8 cellular contexts compared by ENCODE assay signal in genomic region chr1:180181048-180181447, GRCh38. TPM values are rescaled to one million over a fixed set of nuclear protein-coding genes. Genes with fewer than 3 reads are reported as not detected.
DNase-seq lines count a peak whose midpoint lies in the region; ATAC-seq, FAIRE-seq and TF ChIP-seq lines count a peak whose summit lies in the region.

No MANE protein-coding gene starts in this region.

- dilution Hi-C loops in endothelial cell of umbilical vein (cut with MboI; ENCODE audit: extremely low pct_ligation_motif_present, low sequenced_read_pairs): no loop called here

- in situ Hi-C loops in GM13976 (cut with MboI; ENCODE audit: low sequenced_read_pairs, unreplicated experiment): no loop called here

- no peaks in the 10 kb centered on the region for H3K79me2 ChIP-seq in endothelial cell of umbilical vein (ENCODE audit: control insufficient read depth, insufficient read depth, low read length)

- DNase-seq in stimulated activated CD4-positive, alpha-beta T cell treated with anti-CD3 and anti-CD28 coated beads, Interleukin-4, amount 100 ng/mL, for 48 hours (ENCODE audit: low read depth in 2 of 2): peak; percentile 11 to 22
- no peak for DNase-seq in stimulated activated CD4-positive, alpha-beta T cell treated with anti-CD3 and anti-CD28 coated beads, Interleukin-12 subunit alpha, Interleukin-12 subunit beta, amount 100 ng/mL, for 4 hours
- DNase-seq in NCI-H774 (lab: John Stamatoyannopoulos, UW) (peak; percentile 5), endothelial cell of umbilical vein (ENCODE audit: low read depth, low spot score) (peak; percentile 22), upper lobe of right lung (peak; percentile 16), NCI-H524 treated with DMSO at 0.1 percent for 48 hours (lab: John Stamatoyannopoulos, UW) (no peak), GM13976 (ENCODE audit: low spot score) (no peak)

- intact Hi-C loops in endothelial cell of umbilical vein (cut with micrococcal nuclease): no loop called here
- intact Hi-C loops in upper lobe of right lung (cut with DNase I): no loop called here

- no peak overlapping the region for H3K9ac ChIP-seq in endothelial cell of umbilical vein (replicated peaks; ENCODE audit: extremely low read depth, insufficient read depth, low read length)

- H2AFZ ChIP-seq in endothelial cell of umbilical vein (ENCODE audit: low read depth, low read length): no peak overlapping the region

- no peak for TF ChIP-seq POLR2A in endothelial cell of umbilical vein (IDR thresholded peaks at IDR 0.05; ENCODE audit: low read depth, low read length)

- CTCF ChIA-PET in endothelial cell of umbilical vein (lab: Charles Lee): interaction anchor here (0.7 to 8.9 kb wide), 23 partner anchors 14 to 475 kb away, joined by 3 to 177 read pairs (median 4); partner anchors contain the start of gene TOR1AIP1

- H3K9me1 ChIP-seq in endothelial cell of umbilical vein (replicated peaks; ENCODE audit: control insufficient read depth, extremely low read depth, insufficient read depth, low read length): no peaks in the 10 kb centered on the region

- no peak overlapping the region for H3K4me2 ChIP-seq in endothelial cell of umbilical vein (ENCODE audit: insufficient read depth, low read length)

- ATAC-seq in upper lobe of right lung (no peak), GM21717 (IDR thresholded peaks at IDR 0.05; ENCODE audit: unreplicated experiment) (no peak)

- no TSS peak for BruUV-seq in endothelial cell of umbilical vein (replicated peaks; lab: Mats Ljungman, UMichigan)

- POLR2A ChIA-PET in endothelial cell of umbilical vein (lab: Charles Lee): no interaction called here

- H4K20me1 ChIP-seq in endothelial cell of umbilical vein (replicated peaks; ENCODE audit: control insufficient read depth, extremely low read depth, insufficient read depth, low read length): no peaks in the 10 kb centered on the region

- no peaks in the 10 kb centered on the region for H3K4me1 ChIP-seq in endothelial cell of umbilical vein (ENCODE audit: control insufficient read depth, extremely low read depth, insufficient read depth, low read length)
- no peaks in the 10 kb centered on the region for H3K4me1 ChIP-seq in upper lobe of right lung

- H3K4me3 ChIP-seq in endothelial cell of umbilical vein (replicated peaks in 1 of 3; ENCODE audit: insufficient read depth in 1 of 3, low read depth in 1 of 3, low read length in 3 of 3): no peak overlapping the region
- H3K4me3 ChIP-seq in upper lobe of right lung: no peak overlapping the region

- H3K36me3 ChIP-seq in endothelial cell of umbilical vein (ENCODE audit: control insufficient read depth in 2 of 2, extremely low read depth in 1 of 2, insufficient read depth in 2 of 2, low read length in 2 of 2): peaks cover 8 to 16% of the 10 kb centered on the region in 2 experiments
- peaks cover 63% of the 10 kb centered on the region for H3K36me3 ChIP-seq in upper lobe of right lung

- no peaks in the 10 kb centered on the region for H3K27me3 ChIP-seq in endothelial cell of umbilical vein (ENCODE audit: control insufficient read depth in 2 of 2, insufficient read depth in 2 of 2, low read length in 2 of 2)
- no peaks in the 10 kb centered on the region for H3K27me3 ChIP-seq in upper lobe of right lung

- H3K9me3 ChIP-seq in endothelial cell of umbilical vein (replicated peaks; ENCODE audit: control insufficient read depth, insufficient read depth, low read length): no peaks in the 10 kb centered on the region
- H3K9me3 ChIP-seq in upper lobe of right lung: no peaks in the 10 kb centered on the region

- H3K27ac ChIP-seq in endothelial cell of umbilical vein (ENCODE audit: insufficient read depth, low read depth, low read length): no peak overlapping the region
- no peak overlapping the region for H3K27ac ChIP-seq in upper lobe of right lung

- FAIRE-seq in endothelial cell of umbilical vein (lab: Jason Lieb, UNC): no peak

- TF ChIP-seq CTCF in endothelial cell of umbilical vein (IDR thresholded peaks at IDR 0.05; ENCODE audit: extremely low read depth in 1 of 2, insufficient read depth in 1 of 2, low read depth in 1 of 2, low read length in 2 of 2) (peak; percentile 33 to 37), upper lobe of right lung (IDR thresholded peaks at IDR 0.05) (peak; percentile 39), GM13976 (IDR thresholded peaks at IDR 0.05; ENCODE audit: borderline replicate concordance, control extremely low read depth, extremely low read depth, insufficient read depth, missing control alignments) (no peak)

TF ChIP-seq in endothelial cell of umbilical vein, 7 proteins besides CTCF, POLR2A, EP300 and RAD21:
- no peak for TF ChIP-seq MAX (IDR thresholded peaks at IDR 0.05; ENCODE audit: insufficient read depth, insufficient read length)
- no peak for TF ChIP-seq EZH2 (IDR thresholded peaks at IDR 0.05; ENCODE audit: borderline replicate concordance, low read depth, low read length, severe bottlenecking)
- TF ChIP-seq POLR2AphosphoS5 (IDR thresholded peaks at IDR 0.05; ENCODE audit: insufficient read depth, low read depth, low read length): no peak
- no peak for TF ChIP-seq MYC (IDR thresholded peaks at IDR 0.05; ENCODE audit: low read depth, low read length)
- no peak for TF ChIP-seq FOS (IDR thresholded peaks at IDR 0.05; ENCODE audit: borderline replicate concordance, insufficient read depth, low read length)
- no peak for TF ChIP-seq JUN (IDR thresholded peaks at IDR 0.05; ENCODE audit: borderline replicate concordance, insufficient read depth, insufficient read length, low read depth)
- TF ChIP-seq GATA2 (IDR thresholded peaks at IDR 0.05; ENCODE audit: insufficient read depth, insufficient read length, low read depth, low read length): no peak

RNA-seq across cellular contexts. Expression of gene QSOX1, which starts 26.4 kb away (rescaled TPM):
- total RNA-seq in endothelial cell of umbilical vein: 256 and 257 TPM in 2 replicates
- 415 and 427 TPM in 2 replicates for polyA plus RNA-seq in endothelial cell of umbilical vein
- polyA plus RNA-seq in endothelial cell of umbilical vein (2011; cell fraction: cytosol; rRNA removed): 285 and 310 TPM in 2 replicates
- polyA plus RNA-seq in endothelial cell of umbilical vein (2011; cell fraction: nucleus; rRNA removed): 246 TPM in 2 replicates
- polyA plus RNA-seq in endothelial cell of umbilical vein (2012): 298 and 334 TPM in 2 replicates
- 188 and 193 TPM in 2 replicates for polyA minus RNA-seq in endothelial cell of umbilical vein
- 10.0 TPM for polyA minus RNA-seq in endothelial cell of umbilical vein (2011; cell fraction: cytosol; rRNA and poly(A)+ RNA removed)
- polyA minus RNA-seq in endothelial cell of umbilical vein (2011; cell fraction: nucleus; rRNA and poly(A)+ RNA removed): 46.6 and 55.2 TPM in 2 replicates
- total RNA-seq in upper lobe of right lung: 275 TPM

RNA-seq across cellular contexts. Expression of gene LHX4, which starts 49.0 kb away (rescaled TPM):
- total RNA-seq in endothelial cell of umbilical vein (not detected in 2 replicates), upper lobe of right lung (not detected)
- not detected in 2 replicates for polyA plus RNA-seq in endothelial cell of umbilical vein
- polyA plus RNA-seq in endothelial cell of umbilical vein (2011; cell fraction: cytosol; rRNA removed): 0.01 TPM in 1 of 2 replicates, not detected in the other
- 0.03 and 0.10 TPM in 2 replicates for polyA plus RNA-seq in endothelial cell of umbilical vein (2011; cell fraction: nucleus; rRNA removed)
- 0.60 and 1.3 TPM in 2 replicates for polyA plus RNA-seq in endothelial cell of umbilical vein (2012)
- not detected in 2 replicates for polyA minus RNA-seq in endothelial cell of umbilical vein
- polyA minus RNA-seq in endothelial cell of umbilical vein (2011; cell fraction: cytosol; rRNA and poly(A)+ RNA removed): 1.2 TPM
- not detected in 2 replicates for polyA minus RNA-seq in endothelial cell of umbilical vein (2011; cell fraction: nucleus; rRNA and poly(A)+ RNA removed)

Comparison
In these comparisons a context has a peak if more than half of its experiments do, and no peak if none do; other contexts are left out.
1. DNase-seq: peak in stimulated activated CD4-positive, alpha-beta T cell treated with anti-CD3 and anti-CD28 coated beads, Interleukin-4, amount 100 ng/mL, for 48 hours (2 of 2), NCI-H774 (single experiment), endothelial cell of umbilical vein (single experiment) and upper lobe of right lung (single experiment); none in stimulated activated CD4-positive, alpha-beta T cell treated with anti-CD3 and anti-CD28 coated beads, Interleukin-12 subunit alpha, Interleukin-12 subunit beta, amount 100 ng/mL, for 4 hours (single experiment), NCI-H524 treated with DMSO at 0.1 percent for 48 hours (single experiment) and GM13976 (single experiment).